ENCODE assay signal across 21 cellular contexts in the genomic region with DNA sequence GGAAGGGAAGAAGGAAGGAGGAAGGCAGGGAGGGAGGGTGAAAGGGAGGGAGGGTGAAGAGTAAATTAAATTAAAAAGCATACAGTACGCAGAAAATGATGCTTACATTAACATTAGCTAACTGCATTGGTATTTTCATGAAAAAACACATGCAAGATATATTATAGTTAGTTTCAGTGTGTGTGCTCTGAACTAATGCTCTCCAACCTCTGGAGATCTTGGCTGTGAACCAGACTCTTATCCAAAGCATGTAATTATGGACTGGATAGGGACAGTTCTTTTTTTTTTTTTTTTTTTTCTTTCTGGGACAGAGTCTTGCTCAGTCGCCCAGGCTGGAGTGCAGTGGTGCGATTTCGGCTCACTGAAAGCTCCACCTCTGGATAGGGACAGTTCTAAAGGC.
DNase-seq lines count a peak whose midpoint lies in the region; ATAC-seq and TF ChIP-seq lines count a peak whose summit lies in the region.
"Had no signal": no experiment of that assay in that cellular context is flagged by ENCODE, and none has a peak within 500 bp of the region (broad histone marks: within the 10 kb centered on the region; RNA-seq: fewer than 3 reads in every experiment).

No MANE protein-coding gene starts in this region.

- peak overlapping the region; percentile 62 to 87 (median 75) for H3K27ac Mint-ChIP-seq in nephron
- H3K27ac Mint-ChIP-seq in activated CD8-positive, alpha-beta T cell treated with anti-CD3 and anti-CD28 coated beads for 36 hours: no peak overlapping the region
- H3K27ac Mint-ChIP-seq: activated CD4-positive, alpha-beta T cell treated with anti-CD3 and anti-CD28 coated beads for 36 hours; memory B cell; T-helper 2 cell treated with Interferon-gamma antibody and Interleukin-4, amounts not matched to agents 5 μg/mL and 100 μg/mL, for 36 hours had no signal

- no peaks in the 10 kb centered on the region for H3K27me3 ChIP-seq in IMR-90 (ENCODE audit: control insufficient read depth, insufficient read depth, low read length)
- H3K27me3 ChIP-seq: body of pancreas, sigmoid colon had no signal

- no peaks in the 10 kb centered on the region for H3K27me3 Mint-ChIP-seq in nephron (ENCODE audit: low read depth)
- H3K27me3 Mint-ChIP-seq in activated CD8-positive, alpha-beta T cell treated with anti-CD3 and anti-CD28 coated beads for 36 hours: peaks cover 2% of the 10 kb centered on the region

- peak overlapping the region; percentile 53; the same call in 1 of the 2 replicates for H2AK5ac ChIP-seq in IMR-90 (ENCODE audit: low read depth, low read length)

- peak overlapping the region in 1 of 3 experiments; percentile 12 for H3K4me3 Mint-ChIP-seq in nephron
- no peak overlapping the region for H3K4me3 Mint-ChIP-seq in activated CD8-positive, alpha-beta T cell treated with anti-CD3 and anti-CD28 coated beads for 36 hours
- H3K4me3 Mint-ChIP-seq: activated CD4-positive, alpha-beta T cell treated with anti-CD3 and anti-CD28 coated beads for 36 hours; memory B cell; T-helper 2 cell treated with Interferon-gamma antibody and Interleukin-4, amounts not matched to agents 5 μg/mL and 100 μg/mL, for 36 hours had no signal

- no peak overlapping the region for H3K4me3 ChIP-seq in IMR-90 (ENCODE audit: insufficient read depth, low read depth, low read length)
- no peak overlapping the region for H3K4me3 ChIP-seq in fibroblast of mammary gland (ENCODE audit: control insufficient read depth, low read depth, low read length)
- H3K4me3 ChIP-seq: body of pancreas, GM12878, prostate gland, sigmoid colon had no signal

- no peaks in the 10 kb centered on the region for H4K20me1 ChIP-seq in IMR-90 (ENCODE audit: insufficient read depth, low read length)

- H3K36me3 Mint-ChIP-seq in nephron (ENCODE audit: low read depth): peaks cover 6% of the 10 kb centered on the region
- no peaks in the 10 kb centered on the region for H3K36me3 Mint-ChIP-seq in activated CD8-positive, alpha-beta T cell treated with anti-CD3 and anti-CD28 coated beads for 36 hours (ENCODE audit: low read depth)
- H3K36me3 Mint-ChIP-seq: memory B cell had no signal

- no peaks in the 10 kb centered on the region for H3K9me3 Mint-ChIP-seq in nephron
- H3K9me3 Mint-ChIP-seq in activated CD8-positive, alpha-beta T cell treated with anti-CD3 and anti-CD28 coated beads for 36 hours: no peaks in the 10 kb centered on the region
- H3K9me3 Mint-ChIP-seq: memory B cell; T-helper 2 cell treated with Interferon-gamma antibody and Interleukin-4, amounts not matched to agents 5 μg/mL and 100 μg/mL, for 36 hours had no signal

- peaks cover 61% of the 10 kb centered on the region for H3K4me1 Mint-ChIP-seq in nephron
- peaks cover 4% of the 10 kb centered on the region for H3K4me1 Mint-ChIP-seq in activated CD8-positive, alpha-beta T cell treated with anti-CD3 and anti-CD28 coated beads for 36 hours (ENCODE audit: low read depth)
- H3K4me1 Mint-ChIP-seq: memory B cell had no signal

- H3K79me1 ChIP-seq in IMR-90 (ENCODE audit: low read depth in 1 of 2, low read length in 2 of 2): peaks cover 10 to 24% of the 10 kb centered on the region in 2 experiments; a peak in 3 of 4 replicates

- in situ Hi-C loops in IMR-90 (cut with MboI; ENCODE audit: low sequenced_read_pairs): no loop called here

- peak; percentile 89 for DNase-seq in IMR-90
- DNase-seq in NCI-H69 (lab: John Stamatoyannopoulos, UW): peak; percentile 63
- DNase-seq in fibroblast of mammary gland (ENCODE audit: low read depth): peak; percentile 37
- no peak for DNase-seq in activated CD8-positive, alpha-beta T cell treated with anti-CD3 and anti-CD28 coated beads for 36 hours
- DNase-seq: activated CD4-positive, alpha-beta T cell treated with anti-CD3 and anti-CD28 coated beads for 36 hours; activated gamma-delta T cell treated with Interleukin-2 at 50 U/mL for 16 hours; activated T-cell treated with anti-CD3 and anti-CD28 coated beads for 4 hours; body of pancreas; effector CD4-positive, alpha-beta T cell; NCI-H2171; sigmoid colon; stimulated activated CD4-positive, alpha-beta T cell treated with anti-CD3 and anti-CD28 coated beads, Interleukin-15, amount 100 ng/mL, for 24 hours; stimulated activated naive CD4-positive, alpha-beta T cell treated with Interleukin-2 at 50 U/mL for 16 hours had no signal

- H4K8ac ChIP-seq in IMR-90 (ENCODE audit: low read depth in 2 of 2, low read length in 2 of 2): peak overlapping the region in 1 of 2 experiments; percentile 44; a peak in 1 of 4 replicates

- H3K27ac ChIP-seq in IMR-90 (ENCODE audit: insufficient read depth, low read length): peak overlapping the region; percentile 39; the same call in 1 of the 2 replicates
- H3K27ac ChIP-seq: body of pancreas, epithelial cell of prostate, prostate gland, sigmoid colon had no signal

- TF ChIP-seq POLR2A in IMR-90 (IDR thresholded peaks at IDR 0.05; ENCODE audit: low read depth, low read length): no peak

- H3K9ac ChIP-seq in IMR-90 (ENCODE audit: low read depth, low read length): no peak overlapping the region

- peak overlapping the region; percentile 81 for H2BK5ac ChIP-seq in IMR-90 (ENCODE audit: low read depth, low read length, poor library complexity, severe bottlenecking)

- H3K4me1 ChIP-seq in IMR-90 (ENCODE audit: control insufficient read depth, insufficient read depth, low read length): peaks cover 32% of the 10 kb centered on the region
- H3K4me1 ChIP-seq: body of pancreas, prostate gland had no signal

- CTCF ChIA-PET in IMR-90 (lab: Yijun Ruan, JAX): interaction anchor here (0.6 kb wide), 1 partner anchor 11 kb away, joined by 3 read pairs; no protein-coding TSS in a partner anchor
- CTCF ChIA-PET in activated CD8-positive, alpha-beta T cell treated with anti-CD3 and anti-CD28 coated beads for 36 hours (lab: Charles Lee): no interaction called here

- TF ChIP-seq CTCF in IMR-90 (conservative IDR thresholded peaks at IDR 0.05; ENCODE audit: low read depth, low read length): no peak
- TF ChIP-seq CTCF in fibroblast of mammary gland (conservative IDR thresholded peaks at IDR 0.05; ENCODE audit: control insufficient read depth, insufficient read depth, low read depth, low read length): no peak
- TF ChIP-seq CTCF in nephron (IDR thresholded peaks at IDR 0.05; ENCODE audit: unreplicated experiment in 3 of 3): no peak
- TF ChIP-seq CTCF in activated CD8-positive, alpha-beta T cell treated with anti-CD3 and anti-CD28 coated beads for 36 hours (IDR thresholded peaks at IDR 0.05): no peak

- intact Hi-C loops in IMR-90 (cut with micrococcal nuclease): loop anchor here (5.0 kb wide), 1 partner anchor 99 kb away; no protein-coding TSS in a partner anchor
- intact Hi-C loops in activated CD8-positive, alpha-beta T cell treated with anti-CD3 and anti-CD28 coated beads for 36 hours (cut with micrococcal nuclease): no loop called here

- no peak overlapping the region for H2AFZ ChIP-seq in IMR-90 (replicated peaks; ENCODE audit: low read length, poor library complexity)

- POLR2A ChIA-PET in IMR-90 (lab: Charles Lee; ENCODE audit: unreplicated experiment): interaction anchor here (0.6 kb wide), 2 partner anchors 9 to 25 kb away, joined by 4 to 8 read pairs; no protein-coding TSS in a partner anchor
- POLR2A ChIA-PET in activated CD8-positive, alpha-beta T cell treated with anti-CD3 and anti-CD28 coated beads for 36 hours (lab: Charles Lee): no interaction called here

- peak overlapping the region; percentile 55 for H3K4me2 ChIP-seq in IMR-90 (ENCODE audit: low read depth, low read length)

- H3K14ac ChIP-seq in IMR-90 (replicated peaks; ENCODE audit: low read depth, low read length): 0 out of 2 replicates have a peak overlapping the region, but pooled peaks have one; percentile 11

- peak overlapping the region; percentile 35; the same call in 1 of the 2 replicates for H3K18ac ChIP-seq in IMR-90 (ENCODE audit: low read depth, low read length)

- no peaks in the 10 kb centered on the region for H3K9me3 ChIP-seq in IMR-90 (ENCODE audit: control insufficient read depth, insufficient read depth, low read length)
- H3K9me3 ChIP-seq: body of pancreas, prostate gland, sigmoid colon had no signal

- peak overlapping the region; percentile 73; the same call in 1 of the 2 replicates for H3K4ac ChIP-seq in IMR-90 (ENCODE audit: low read depth, low read length)

- no peak overlapping the region for H2AK9ac ChIP-seq in IMR-90 (replicated peaks; ENCODE audit: low read depth, low read length, poor library complexity)

- H3K36me3 ChIP-seq in IMR-90 (ENCODE audit: control insufficient read depth, insufficient read depth, low read length): no peaks in the 10 kb centered on the region
- H3K36me3 ChIP-seq: prostate gland, sigmoid colon had no signal

- no peak overlapping the region for H3K23ac ChIP-seq in IMR-90 (ENCODE audit: low read depth, low read length)

- H4K91ac ChIP-seq in IMR-90 (ENCODE audit: insufficient read depth, low read depth, low read length): no peak overlapping the region

- dilution Hi-C loops in IMR-90 (cut with HindIII; ENCODE audit: low sequenced_read_pairs, unreplicated experiment): no loop called here

- peak; percentile 49 for ATAC-seq in IMR-90 (ENCODE audit: low read depth)
- no peak for ATAC-seq in GM19035 (IDR thresholded peaks at IDR 0.05; ENCODE audit: unreplicated experiment)
- ATAC-seq in GM19023 (IDR thresholded peaks at IDR 0.05; ENCODE audit: unreplicated experiment): no peak
- no peak for ATAC-seq in activated CD8-positive, alpha-beta T cell treated with anti-CD3 and anti-CD28 coated beads for 36 hours
- ATAC-seq: activated CD4-positive, alpha-beta T cell treated with anti-CD3 and anti-CD28 coated beads for 36 hours; body of pancreas; GM12878 had no signal

- no peak overlapping the region for H3K56ac ChIP-seq in IMR-90 (ENCODE audit: extremely low read depth, insufficient read depth, low read length)

- peak overlapping the region; percentile 78; the same call in 1 of the 2 replicates for H2BK120ac ChIP-seq in IMR-90 (ENCODE audit: low read depth, low read length)

- H2BK15ac ChIP-seq in IMR-90 (ENCODE audit: low read depth, low read length): 0 out of 3 replicates have a peak overlapping the region, but pooled peaks have one; percentile 53

- H3K9me1 ChIP-seq in IMR-90 (ENCODE audit: insufficient read depth, low read length): peaks cover 24% of the 10 kb centered on the region

- no TSS peak for BruUV-seq in IMR-90 (replicated peaks; lab: Mats Ljungman, UMichigan)

- WGBS in IMR-90 (ENCODE audit: extremely low coverage in 2 of 2, insufficient read length in 1 of 2), 2 experiments: 0% methylated on average over 2 of the region's 4 CpGs; no CpG with 5 or more reads in 1 of the 2 experiments

- peak overlapping the region; percentile 72; the same call in 1 of the 2 replicates for H2BK20ac ChIP-seq in IMR-90 (ENCODE audit: low read depth, low read length)

- TF ChIP-seq RAD21 in IMR-90 (IDR thresholded peaks at IDR 0.05; ENCODE audit: low read length): no peak

- peak overlapping the region; percentile 33 for H4K5ac ChIP-seq in IMR-90 (ENCODE audit: low read depth, low read length)

TF ChIP-seq in IMR-90, 13 proteins besides CTCF, POLR2A, EP300 and RAD21 (continues in another document):
- no peak for TF ChIP-seq MXI1 (IDR thresholded peaks at IDR 0.05; ENCODE audit: borderline replicate concordance, low read depth, low read length)
- no peak for TF ChIP-seq RCOR1 (IDR thresholded peaks at IDR 0.05; ENCODE audit: insufficient replicate concordance, low read length)
- no peak for TF ChIP-seq BHLHE40 (IDR thresholded peaks at IDR 0.05; ENCODE audit: low read depth, low read length)
- TF ChIP-seq FOS (IDR thresholded peaks at IDR 0.05; ENCODE audit: low read depth, low read length): no peak
